ENCODE assay signal across 8 cellular contexts in genomic region chr3:151168269-151169094, GRCh38. TPM values are rescaled to one million over a fixed set of nuclear protein-coding genes. Genes with fewer than 3 reads are reported as not detected.
DNase-seq lines count a peak whose midpoint lies in the region; ATAC-seq and TF ChIP-seq lines count a peak whose summit lies in the region.

No MANE protein-coding gene starts in this region.

- peak; percentile 86 for TF ChIP-seq CTCF in AG04449 (IDR thresholded peaks at IDR 0.05; ENCODE audit: insufficient read depth, low read length, missing control alignments)

- ATAC-seq in GM18517 (IDR thresholded peaks at IDR 0.05; ENCODE audit: unreplicated experiment) (peak; percentile 58), HG03139 (IDR thresholded peaks at IDR 0.05; ENCODE audit: unreplicated experiment) (peak; percentile 42), memory B cell (ENCODE audit: low read depth) (peak; percentile 32)

- CTCF ChIA-PET in AG04449 (lab: Yijun Ruan, JAX) = interaction anchor here (0.6 to 10.3 kb wide), 58 partner anchors 8 to 1291 kb away, joined by 3 to 310 read pairs (median 5); partner anchors contain the start of genes GPR171 and P2RY14
- CTCF ChIA-PET in activated CD4-positive, alpha-beta T cell treated with anti-CD3 and anti-CD28 coated beads, Interleukin-2, amount 10 ng/mL, durations not matched to agents 7 days and 5 days (lab: Charles Lee) = interaction anchor here (0.6 to 3.7 kb wide), 31 partner anchors 8 to 750 kb away, joined by 3 to 45 read pairs (median 4); partner anchors contain the start of genes GPR171 and P2RY14

- H3K27me3 Mint-ChIP-seq in activated CD4-positive, alpha-beta T cell treated with anti-CD3 and anti-CD28 coated beads, Interleukin-2, amount 10 ng/mL, durations not matched to agents 7 days and 5 days = no peaks in the 10 kb centered on the region
- H3K27me3 Mint-ChIP-seq in memory B cell = no peaks in the 10 kb centered on the region

- peaks cover 47% of the 10 kb centered on the region for H3K4me1 Mint-ChIP-seq in activated CD4-positive, alpha-beta T cell treated with anti-CD3 and anti-CD28 coated beads, Interleukin-2, amount 10 ng/mL, durations not matched to agents 7 days and 5 days
- H3K4me1 Mint-ChIP-seq in memory B cell = peaks cover 29% of the 10 kb centered on the region

- POLR2A ChIA-PET in AG04449 (lab: Yijun Ruan, JAX) = no interaction called here
- POLR2A ChIA-PET in activated CD4-positive, alpha-beta T cell treated with anti-CD3 and anti-CD28 coated beads, Interleukin-2, amount 10 ng/mL, durations not matched to agents 7 days and 5 days (lab: Charles Lee) = no interaction called here

- H3K4me3 Mint-ChIP-seq in activated CD4-positive, alpha-beta T cell treated with anti-CD3 and anti-CD28 coated beads, Interleukin-2, amount 10 ng/mL, durations not matched to agents 7 days and 5 days = no peak overlapping the region
- H3K4me3 Mint-ChIP-seq in memory B cell = no peak overlapping the region

- DNase-seq in AG04449 (ENCODE audit: low read depth, low spot score) (no peak), NCI-H510A (lab: John Stamatoyannopoulos, UW) (peak; percentile 19), dermis blood vessel endothelial cell (peak; percentile 71), memory B cell (ENCODE audit: low spot score in 2 of 2) (peak; percentile 37 to 49)
- peak; percentile 85 for DNase-seq in activated CD4-positive, alpha-beta T cell treated with anti-CD3 and anti-CD28 coated beads, Interleukin-2, amount 10 ng/mL, durations not matched to agents 7 days and 5 days
- DNase-seq in stimulated activated CD8-positive, alpha-beta memory T cell treated with anti-CD3 and anti-CD28 coated beads, Interleukin-4, amount 100 ng/mL, for 1 hour (ENCODE audit: low read depth in 2 of 2, low spot score in 1 of 2) = peak; percentile 63 to 73

- H3K9me3 Mint-ChIP-seq in activated CD4-positive, alpha-beta T cell treated with anti-CD3 and anti-CD28 coated beads, Interleukin-2, amount 10 ng/mL, durations not matched to agents 7 days and 5 days = no peaks in the 10 kb centered on the region
- H3K9me3 Mint-ChIP-seq in memory B cell = no peaks in the 10 kb centered on the region

- no peak overlapping the region for H3K4me3 ChIP-seq in AG04449 (ENCODE audit: low read depth, low read length)

- H3K27ac Mint-ChIP-seq in activated CD4-positive, alpha-beta T cell treated with anti-CD3 and anti-CD28 coated beads, Interleukin-2, amount 10 ng/mL, durations not matched to agents 7 days and 5 days = no peak overlapping the region
- H3K27ac Mint-ChIP-seq in memory B cell = no peak overlapping the region

- H3K36me3 Mint-ChIP-seq in activated CD4-positive, alpha-beta T cell treated with anti-CD3 and anti-CD28 coated beads, Interleukin-2, amount 10 ng/mL, durations not matched to agents 7 days and 5 days (ENCODE audit: low read depth) = no peaks in the 10 kb centered on the region
- H3K36me3 Mint-ChIP-seq in memory B cell = no peaks in the 10 kb centered on the region

RNA-seq across cellular contexts. Expression of gene GPR171, which starts 34.5 kb away (rescaled TPM):
- total RNA-seq in activated CD4-positive, alpha-beta T cell treated with anti-CD3 and anti-CD28 coated beads, Interleukin-2, amount 10 ng/mL, durations not matched to agents 7 days and 5 days = 100 to 1,000 TPM; 144 to 181 TPM
- total RNA-seq in dermis blood vessel endothelial cell = not detected in 2 replicates

Comparison
In these comparisons a context has a peak if more than half of its experiments do, and no peak if none do; other contexts are left out.
1. RNA of gene GPR171, which starts 34.5 kb away (total RNA-seq): 144 to 181 TPM in activated CD4-positive, alpha-beta T cell treated with anti-CD3 and anti-CD28 coated beads, Interleukin-2, amount 10 ng/mL, durations not matched to agents 7 days and 5 days; not detected in dermis blood vessel endothelial cell; every median in the first group is over 100 times any median in the second.
2. Peak in every context shown above with its lines, with median percentiles within 50 percentile points of each other: ATAC-seq.